Comparison of ENCODE assay signal across 21 cellular contexts in the genomic region with DNA sequence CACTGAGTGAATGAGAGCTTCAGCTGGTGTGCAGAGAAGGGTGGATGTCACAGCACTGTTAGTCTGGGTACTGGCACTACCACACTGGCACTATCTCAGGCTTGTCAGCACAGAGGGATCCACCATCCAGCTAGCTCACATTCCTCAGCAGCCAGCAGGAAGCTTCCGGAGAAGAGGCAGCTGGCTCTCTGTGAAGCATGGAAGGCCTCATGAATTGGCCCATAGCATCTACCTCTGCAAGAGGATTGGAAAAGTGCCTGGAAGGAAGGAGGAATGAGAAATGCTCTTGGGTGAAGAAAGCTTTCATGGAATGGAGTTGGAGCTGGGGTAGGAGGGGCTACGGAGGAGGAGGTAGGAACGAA. TPM values are rescaled to one million over a fixed set of nuclear protein-coding genes. Genes with fewer than 3 reads are reported as not detected.
"Had no signal": no experiment of that assay in that cellular context is flagged by ENCODE, and none has a peak within 500 bp of the region (broad histone marks: within the 10 kb centered on the region; RNA-seq: fewer than 3 reads in every experiment).

No MANE protein-coding gene starts in this region.

- ATAC-seq: activated CD4-positive, alpha-beta T cell treated with anti-CD3 and anti-CD28 coated beads for 36 hours; activated T-cell treated with anti-CD3 and anti-CD28 coated beads, Interleukin-2, amount 50 U/mL, for 72 hours; lower lobe of right lung; naive thymus-derived CD4-positive, alpha-beta T cell; stimulated activated naive CD8-positive, alpha-beta T cell treated with anti-CD3 and anti-CD28 coated beads, Interleukin-15, amount 100 ng/mL, for 72 hours; T-cell had no signal

- H3K27ac ChIP-seq: epithelial cell of prostate, lower lobe of right lung, neutrophil, prostate gland, thoracic aorta, VCaP had no signal

- H3K36me3 ChIP-seq: lower lobe of right lung, neutrophil, prostate gland, thoracic aorta had no signal

- H3K9me3 ChIP-seq: lower lobe of right lung, neutrophil, prostate gland, thoracic aorta had no signal

- H3K4me3 ChIP-seq: lower lobe of right lung, prostate gland, thoracic aorta had no signal

- DNase-seq: activated CD4-positive, alpha-beta memory T cell treated with anti-CD3 and anti-CD28 coated beads, Interleukin-2, amount 10 ng/mL, durations not matched to agents 7 days and 5 days; activated CD4-positive, alpha-beta T cell treated with anti-CD3 and anti-CD28 coated beads for 36 hours; activated CD8-positive, alpha-beta memory T cell treated with anti-CD3 and anti-CD28 coated beads, Interleukin-2, amount 50 U/mL, for 4 hours; activated T-cell treated with anti-CD3 and anti-CD28 coated beads, Interleukin-2, amount 50 U/mL, for 72 hours; cortex of kidney; effector memory CD4-positive, alpha-beta T cell; hippocampal formation; lower lobe of right lung; naive thymus-derived CD4-positive, alpha-beta T cell; stimulated activated CD4-positive, alpha-beta T cell treated with anti-CD3 and anti-CD28 coated beads, Interleukin-15, amount 100 ng/mL, for 24 hours; stimulated activated CD4-positive, alpha-beta T cell treated with anti-CD3 and anti-CD28 coated beads, Interleukin-4, amount 100 ng/mL, for 24 hours; stimulated activated naive CD8-positive, alpha-beta T cell treated with anti-CD3 and anti-CD28 coated beads, Interleukin-15, amount 100 ng/mL, for 72 hours; T-cell had no signal

RNA-seq across cellular contexts. Expression of a gene that starts 9.9 kb away (rescaled TPM):
- total RNA-seq: activated CD4-positive, alpha-beta memory T cell treated with anti-CD3 and anti-CD28 coated beads, Interleukin-2, amount 10 ng/mL, durations not matched to agents 7 days and 5 days; activated CD4-positive, alpha-beta T cell treated with anti-CD3 and anti-CD28 coated beads for 36 hours; activated T-cell treated with anti-CD3 and anti-CD28 coated beads, Interleukin-2, amount 50 U/mL, for 72 hours; lower lobe of right lung; mesothelial cell of epicardium; naive thymus-derived CD4-positive, alpha-beta T cell; T-cell; thoracic aorta; urinary bladder had no signal
- polyA plus RNA-seq: adipose tissue; naive thymus-derived CD4-positive, alpha-beta T cell; urinary bladder had no signal

RNA-seq across cellular contexts. Expression of a gene that starts 19.9 kb away (rescaled TPM):
- total RNA-seq: activated CD4-positive, alpha-beta memory T cell treated with anti-CD3 and anti-CD28 coated beads, Interleukin-2, amount 10 ng/mL, durations not matched to agents 7 days and 5 days; activated CD4-positive, alpha-beta T cell treated with anti-CD3 and anti-CD28 coated beads for 36 hours; activated T-cell treated with anti-CD3 and anti-CD28 coated beads, Interleukin-2, amount 50 U/mL, for 72 hours; lower lobe of right lung; urinary bladder had no signal
- polyA plus RNA-seq: naive thymus-derived CD4-positive, alpha-beta T cell; urinary bladder had no signal

RNA-seq across cellular contexts. Expression of a gene that starts 36.8 kb away (rescaled TPM):
- total RNA-seq: activated CD4-positive, alpha-beta T cell treated with anti-CD3 and anti-CD28 coated beads for 36 hours; urinary bladder had no signal
- polyA plus RNA-seq: naive thymus-derived CD4-positive, alpha-beta T cell had no signal

RNA-seq across cellular contexts. Expression of a gene that starts 56.0 kb away (rescaled TPM):
- total RNA-seq: activated CD4-positive, alpha-beta memory T cell treated with anti-CD3 and anti-CD28 coated beads, Interleukin-2, amount 10 ng/mL, durations not matched to agents 7 days and 5 days; activated CD4-positive, alpha-beta T cell treated with anti-CD3 and anti-CD28 coated beads for 36 hours; activated T-cell treated with anti-CD3 and anti-CD28 coated beads, Interleukin-2, amount 50 U/mL, for 72 hours; lower lobe of right lung; mesothelial cell of epicardium; naive thymus-derived CD4-positive, alpha-beta T cell; prostate gland; T-cell; thoracic aorta; urinary bladder had no signal
- polyA plus RNA-seq: adipose tissue; naive thymus-derived CD4-positive, alpha-beta T cell; urinary bladder had no signal
